1 cellular context compared by ENCODE assay signal in the genomic region with DNA sequence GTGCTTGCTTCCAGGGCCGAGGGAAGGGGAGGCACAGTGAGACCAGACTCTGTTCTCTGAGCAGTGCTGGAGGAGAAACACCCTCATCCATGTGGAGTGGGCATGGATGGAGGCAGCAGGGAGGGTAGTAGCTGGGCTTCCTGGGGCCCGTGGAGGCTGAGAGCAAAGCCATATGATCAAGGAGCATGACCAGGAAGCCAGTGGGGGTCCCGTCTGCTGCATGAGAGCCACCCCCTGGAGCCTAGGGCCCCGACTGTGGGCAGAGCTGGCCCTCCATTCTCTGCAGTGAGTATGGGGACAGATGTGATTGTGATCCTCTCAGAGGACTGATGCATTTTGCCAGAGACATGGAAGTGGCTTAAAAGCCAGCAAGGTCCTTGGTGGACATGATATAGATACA.
TF ChIP-seq lines count a peak whose summit lies in the region.

No MANE protein-coding gene starts in this region.

TF ChIP-seq in HepG2, 621 proteins besides CTCF, POLR2A, EP300 and RAD21:
- TF ChIP-seq, protein P1, sequence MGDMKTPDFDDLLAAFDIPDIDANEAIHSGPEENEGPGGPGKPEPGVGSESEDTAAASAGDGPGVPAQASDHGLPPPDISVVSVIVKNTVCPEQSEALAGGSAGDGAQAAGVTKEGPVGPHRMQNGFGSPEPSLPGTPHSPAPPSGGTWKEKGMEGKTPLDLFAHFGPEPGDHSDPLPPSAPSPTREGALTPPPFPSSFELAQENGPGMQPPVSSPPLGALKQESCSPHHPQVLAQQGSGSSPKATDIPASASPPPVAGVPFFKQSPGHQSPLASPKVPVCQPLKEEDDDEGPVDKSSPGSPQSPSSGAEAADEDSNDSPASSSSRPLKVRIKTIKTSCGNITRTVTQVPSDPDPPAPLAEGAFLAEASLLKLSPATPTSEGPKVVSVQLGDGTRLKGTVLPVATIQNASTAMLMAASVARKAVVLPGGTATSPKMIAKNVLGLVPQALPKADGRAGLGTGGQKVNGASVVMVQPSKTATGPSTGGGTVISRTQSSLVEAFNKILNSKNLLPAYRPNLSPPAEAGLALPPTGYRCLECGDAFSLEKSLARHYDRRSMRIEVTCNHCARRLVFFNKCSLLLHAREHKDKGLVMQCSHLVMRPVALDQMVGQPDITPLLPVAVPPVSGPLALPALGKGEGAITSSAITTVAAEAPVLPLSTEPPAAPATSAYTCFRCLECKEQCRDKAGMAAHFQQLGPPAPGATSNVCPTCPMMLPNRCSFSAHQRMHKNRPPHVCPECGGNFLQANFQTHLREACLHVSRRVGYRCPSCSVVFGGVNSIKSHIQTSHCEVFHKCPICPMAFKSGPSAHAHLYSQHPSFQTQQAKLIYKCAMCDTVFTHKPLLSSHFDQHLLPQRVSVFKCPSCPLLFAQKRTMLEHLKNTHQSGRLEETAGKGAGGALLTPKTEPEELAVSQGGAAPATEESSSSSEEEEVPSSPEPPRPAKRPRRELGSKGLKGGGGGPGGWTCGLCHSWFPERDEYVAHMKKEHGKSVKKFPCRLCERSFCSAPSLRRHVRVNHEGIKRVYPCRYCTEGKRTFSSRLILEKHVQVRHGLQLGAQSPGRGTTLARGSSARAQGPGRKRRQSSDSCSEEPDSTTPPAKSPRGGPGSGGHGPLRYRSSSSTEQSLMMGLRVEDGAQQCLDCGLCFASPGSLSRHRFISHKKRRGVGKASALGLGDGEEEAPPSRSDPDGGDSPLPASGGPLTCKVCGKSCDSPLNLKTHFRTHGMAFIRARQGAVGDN (CRISPR knock-in tag; IDR thresholded peaks at IDR 0.05): 0 out of 2 replicates have a peak, but pooled peaks have one; percentile 10
- TF ChIP-seq, protein P2, sequence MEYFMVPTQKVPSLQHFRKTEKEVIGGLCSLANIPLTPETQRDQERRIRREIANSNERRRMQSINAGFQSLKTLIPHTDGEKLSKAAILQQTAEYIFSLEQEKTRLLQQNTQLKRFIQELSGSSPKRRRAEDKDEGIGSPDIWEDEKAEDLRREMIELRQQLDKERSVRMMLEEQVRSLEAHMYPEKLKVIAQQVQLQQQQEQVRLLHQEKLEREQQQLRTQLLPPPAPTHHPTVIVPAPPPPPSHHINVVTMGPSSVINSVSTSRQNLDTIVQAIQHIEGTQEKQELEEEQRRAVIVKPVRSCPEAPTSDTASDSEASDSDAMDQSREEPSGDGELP (IDR thresholded peaks at IDR 0.05; ENCODE audit: borderline replicate concordance, low read depth): no peak
